ENCODE assay signal across 33 cellular contexts in genomic region chr3:95341314-95341713, GRCh38.
DNase-seq lines count a peak whose midpoint lies in the region; ATAC-seq, FAIRE-seq and TF ChIP-seq lines count a peak whose summit lies in the region.
"Had no signal": no experiment of that assay in that cellular context is flagged by ENCODE, and none has a peak within 500 bp of the region (broad histone marks: within the 10 kb centered on the region; RNA-seq: fewer than 3 reads in every experiment).

No MANE protein-coding gene starts in this region.

- ATAC-seq in left lung: peak; percentile 60
- ATAC-seq: activated CD8-positive, alpha-beta memory T cell treated with anti-CD3 and anti-CD28 coated beads, Interleukin-2, amount 10 ng/mL, durations not matched to agents 7 days and 5 days; activated naive CD8-positive, alpha-beta T cell treated with anti-CD3 and anti-CD28 coated beads, Interleukin-2, amount 50 U/mL, for 24 hours; activated T-cell treated with anti-CD3 and anti-CD28 coated beads, Interleukin-2, amount 50 U/mL, for 72 hours; natural killer cell treated with Interleukin-12 subunit alpha and Interleukin-12 subunit beta and Interleukin-15 and Interleukin-18, amount 100 ng/mL, for 72 hours; right cardiac atrium; stimulated activated naive CD8-positive, alpha-beta T cell treated with anti-CD3 and anti-CD28 coated beads, Interleukin-15, amount 100 ng/mL, for 72 hours; T-helper 17 cell had no signal

- no peak for TF ChIP-seq POLR2A in Peyer's patch (IDR thresholded peaks at IDR 0.05)

- H3K9me3 ChIP-seq in Peyer's patch (no peaks in the 10 kb centered on the region), left lung (no peaks in the 10 kb centered on the region), small intestine (ENCODE audit: control insufficient read depth, low read depth) (no peaks in the 10 kb centered on the region), tibial artery (no peaks in the 10 kb centered on the region)
- H3K9me3 ChIP-seq: BE2C, thoracic aorta, vagina had no signal

- TF ChIP-seq CTCF in Peyer's patch (IDR thresholded peaks at IDR 0.05) (no peak), left lung (IDR thresholded peaks at IDR 0.05) (no peak), tibial artery (IDR thresholded peaks at IDR 0.05) (no peak)

- H3K27ac ChIP-seq in Peyer's patch (peak overlapping the region in 1 of 4 donors; percentile 26), left lung (no peak overlapping the region), small intestine (ENCODE audit: low read depth in 1 of 2, low read length in 1 of 2) (no peak overlapping the region), tibial artery (no peak overlapping the region)
- H3K27ac ChIP-seq: epithelial cell of prostate, thoracic aorta, vagina had no signal

- no peaks in the 10 kb centered on the region for H3K27me3 ChIP-seq in Peyer's patch
- H3K27me3 ChIP-seq in left lung: no peaks in the 10 kb centered on the region
- H3K27me3 ChIP-seq in small intestine (ENCODE audit: control insufficient read depth in 2 of 2, insufficient read depth in 2 of 2, low read length in 2 of 2): no peaks in the 10 kb centered on the region
- H3K27me3 ChIP-seq in tibial artery: no peaks in the 10 kb centered on the region
- H3K27me3 ChIP-seq: BE2C, vagina had no signal

- H3K4me1 ChIP-seq in Peyer's patch (no peaks in the 10 kb centered on the region), left lung (no peaks in the 10 kb centered on the region), small intestine (ENCODE audit: control insufficient read depth in 2 of 2, insufficient read depth in 1 of 2, low read depth in 1 of 2, low read length in 1 of 2) (no peaks in the 10 kb centered on the region), tibial artery (no peaks in the 10 kb centered on the region)
- H3K4me1 ChIP-seq: BE2C, vagina had no signal

- FAIRE-seq in small intestine (lab: Jason Lieb, UNC): no peak
- FAIRE-seq: astrocyte, G401.6, TTC549 had no signal

- intact Hi-C loops in left lung (cut with DNase I) (no loop called here), tibial artery (cut with DNase I; ENCODE audit: low total_unique reads) (no loop called here)

- DNase-seq in HT-29 (ENCODE audit: low spot score) (peak; percentile 84), Peyer's patch (peak in 2 of 3 donors; percentile 53 to 73), left lung (no peak), small intestine (peak; percentile 82), pons (ENCODE audit: low spot score) (no peak), KG1 (lab: John Stamatoyannopoulos, UW) (no peak), tibial artery (no peak)
- DNase-seq: activated CD4-positive, CD25-positive, alpha-beta regulatory T cell; activated CD8-positive, alpha-beta memory T cell treated with anti-CD3 and anti-CD28 coated beads, Interleukin-2, amount 10 ng/mL, durations not matched to agents 7 days and 5 days; activated naive CD4-positive, alpha-beta T cell; activated naive CD8-positive, alpha-beta T cell treated with anti-CD3 and anti-CD28 coated beads, Interleukin-2, amount 50 U/mL, for 24 hours; activated T-cell treated with anti-CD3 and anti-CD28 coated beads, Interleukin-2, amount 50 U/mL, for 72 hours; BE2C; CD8-positive, alpha-beta memory T cell; cortex of kidney; DMS79; effector memory CD4-positive, alpha-beta T cell; H7; NCI-H187; Right ventricle myocardium superior; stimulated activated CD4-positive, alpha-beta T cell treated with anti-CD3 and anti-CD28 coated beads, Interleukin-12 subunit alpha, Interleukin-12 subunit beta, amount 100 ng/mL, for 4 hours; stimulated activated CD4-positive, alpha-beta T cell treated with anti-CD3 and anti-CD28 coated beads, Interleukin-2, amount 100 ng/mL, for 48 hours; stimulated activated naive CD8-positive, alpha-beta T cell treated with anti-CD3 and anti-CD28 coated beads, Interleukin-15, amount 100 ng/mL, for 72 hours; T-helper 17 cell had no signal

- 7 to 40% (median 23%) methylated on average over 8 of the region's 8 CpGs for WGBS in small intestine, 3 donors

- H3K4me3 ChIP-seq in Peyer's patch (no peak overlapping the region), left lung (no peak overlapping the region), small intestine (ENCODE audit: low read depth in 1 of 2, low read length in 2 of 2) (no peak overlapping the region), tibial artery (no peak overlapping the region)
- H3K4me3 ChIP-seq: lung, thoracic aorta, vagina had no signal

- H3K36me3 ChIP-seq in Peyer's patch: no peaks in the 10 kb centered on the region
- H3K36me3 ChIP-seq in left lung: no peaks in the 10 kb centered on the region
- H3K36me3 ChIP-seq in small intestine (ENCODE audit: control insufficient read depth in 2 of 2, insufficient read depth in 2 of 2, low read length in 2 of 2): no peaks in the 10 kb centered on the region
- no peaks in the 10 kb centered on the region for H3K36me3 ChIP-seq in tibial artery
- H3K36me3 ChIP-seq: BE2C, thoracic aorta, vagina had no signal

Comparison
In these comparisons a context has a peak if more than half of its experiments do, and no peak if none do; other contexts are left out.
1. DNase-seq: peak in HT-29 (single experiment), Peyer's patch (2 of 3) and small intestine (single experiment); none in left lung (0 of 2), pons (single experiment), KG1 (single experiment) and tibial artery (0 of 2).